Comparison of ENCODE assay signal across 28 cellular contexts in genomic region chr15:95606551-95606950, GRCh38.
"Had no signal": no experiment of that assay in that cellular context is flagged by ENCODE, and none has a peak within 500 bp of the region (broad histone marks: within the 10 kb centered on the region; RNA-seq: fewer than 3 reads in every experiment).

No MANE protein-coding gene starts in this region.

- H3K4me3 ChIP-seq: lower lobe of right lung, psoas muscle, skin epidermis, stomach, testis, thyroid gland, transverse colon, upper lobe of left lung, vagina had no signal

- H3K4me1 Mint-ChIP-seq: naive thymus-derived CD8-positive, alpha-beta T cell; stimulated activated naive B cell treated with anti-CD40 and anti-IgM and Interleukin-4, amounts not matched to agents 10 μg/mL and 1 μg/mL and 100 μg/mL, for 72 hours had no signal

- FAIRE-seq: keratinocyte had no signal

- H3K27ac ChIP-seq: lower lobe of right lung, parathyroid adenoma, psoas muscle, skin epidermis, stomach, testis, transverse colon, upper lobe of left lung had no signal

- H3K27me3 ChIP-seq: stomach, testis, thyroid gland, transverse colon, upper lobe of left lung, vagina had no signal

- H3K9me3 ChIP-seq: lower lobe of right lung, psoas muscle, stomach, testis, thyroid gland, transverse colon, upper lobe of left lung, vagina had no signal

- H3K36me3 ChIP-seq: lower lobe of right lung, stomach, thyroid gland, transverse colon, upper lobe of left lung, vagina had no signal

- H3K9ac ChIP-seq: parathyroid adenoma had no signal

- H3K4me3 Mint-ChIP-seq: naive thymus-derived CD8-positive, alpha-beta T cell; nephron; stimulated activated naive B cell treated with anti-CD40 and anti-IgM and Interleukin-4, amounts not matched to agents 10 μg/mL and 1 μg/mL and 100 μg/mL, for 72 hours had no signal

- ATAC-seq: left cardiac atrium; left lobe of liver; left ventricle myocardium superior; lower lobe of right lung; naive thymus-derived CD8-positive, alpha-beta T cell; psoas muscle; sciatic nerve; stimulated activated naive B cell treated with anti-CD40 and anti-IgM and Interleukin-4, amounts not matched to agents 10 μg/mL and 1 μg/mL and 100 μg/mL, for 72 hours; stimulated activated naive CD8-positive, alpha-beta T cell treated with anti-CD3 and anti-CD28 coated beads, Interleukin-15, Interleukin-2, amounts not matched to agents 100 U/mL and 50 U/mL, for 24 hours had no signal

- DNase-seq: hippocampal formation; kidney glomerular epithelial cell; left cardiac atrium; left ventricle myocardium superior; lower lobe of right lung; mammary epithelial cell; mesenchymal stem cell; naive thymus-derived CD8-positive, alpha-beta T cell; nucleus accumbens; psoas muscle; stimulated activated CD4-positive, alpha-beta T cell treated with anti-CD3 and anti-CD28 coated beads, Interleukin-12 subunit alpha, Interleukin-12 subunit beta, amount 100 ng/mL, for 4 hours; stimulated activated CD4-positive, alpha-beta T cell treated with anti-CD3 and anti-CD28 coated beads, Interleukin-15, amount 100 ng/mL, for 24 hours; stimulated activated CD4-positive, alpha-beta T cell treated with anti-CD3 and anti-CD28 coated beads, Interleukin-2, amount 100 ng/mL, for 24 hours; stimulated activated CD4-positive, alpha-beta T cell treated with anti-CD3 and anti-CD28 coated beads, Interleukin-4, amount 100 ng/mL, for 1 hour; stimulated activated naive B cell treated with anti-CD40 and anti-IgM and Interleukin-4, amounts not matched to agents 10 μg/mL and 1 μg/mL and 100 μg/mL, for 72 hours; stimulated activated naive CD8-positive, alpha-beta T cell treated with anti-CD3 and anti-CD28 coated beads, Interleukin-15, Interleukin-2, amounts not matched to agents 100 U/mL and 50 U/mL, for 24 hours; stomach; testis; thyroid gland; transverse colon; upper lobe of left lung had no signal

- H3K4me1 ChIP-seq: lower lobe of right lung, parathyroid adenoma, testis, thyroid gland had no signal

- H3K36me3 Mint-ChIP-seq: naive thymus-derived CD8-positive, alpha-beta T cell; stimulated activated naive B cell treated with anti-CD40 and anti-IgM and Interleukin-4, amounts not matched to agents 10 μg/mL and 1 μg/mL and 100 μg/mL, for 72 hours had no signal

- H3K27me3 Mint-ChIP-seq: stimulated activated naive B cell treated with anti-CD40 and anti-IgM and Interleukin-4, amounts not matched to agents 10 μg/mL and 1 μg/mL and 100 μg/mL, for 72 hours had no signal

- H2AFZ ChIP-seq: parathyroid adenoma had no signal

- H3K27ac Mint-ChIP-seq: naive thymus-derived CD8-positive, alpha-beta T cell; stimulated activated naive B cell treated with anti-CD40 and anti-IgM and Interleukin-4, amounts not matched to agents 10 μg/mL and 1 μg/mL and 100 μg/mL, for 72 hours had no signal
